Comparison of ENCODE assay signal across 35 cellular contexts in the genomic region with DNA sequence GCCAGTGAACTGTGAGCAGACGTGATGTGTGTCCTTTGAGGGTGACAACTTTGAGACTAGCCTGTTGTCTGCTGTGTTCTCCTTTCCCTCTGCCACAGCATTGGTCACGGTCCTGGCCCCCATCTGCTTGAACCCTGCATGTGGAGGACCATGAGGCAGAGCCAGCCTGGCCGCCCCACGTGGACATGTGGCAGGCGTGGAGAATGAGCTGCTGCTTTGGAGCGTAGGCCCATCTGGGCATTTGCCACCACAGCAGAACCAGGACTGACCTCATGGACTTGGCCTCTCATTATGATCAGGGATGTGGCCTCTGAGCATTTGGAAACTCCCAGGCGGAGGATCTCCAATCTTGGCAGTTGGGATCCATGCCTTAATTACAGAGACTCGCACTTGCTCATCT.
"Had no signal": no experiment of that assay in that cellular context is flagged by ENCODE, and none has a peak within 500 bp of the region (broad histone marks: within the 10 kb centered on the region; RNA-seq: fewer than 3 reads in every experiment).

No MANE protein-coding gene starts in this region.

- H3K27me3 Mint-ChIP-seq: activated B cell treated with CpG ODN at 0.5 μM for 24 hours; activated CD4-positive, alpha-beta memory T cell treated with anti-CD3 and anti-CD28 coated beads for 36 hours; activated CD4-positive, alpha-beta T cell treated with anti-CD3 and anti-CD28 coated beads, Interleukin-2, amount 10 ng/mL, durations not matched to agents 24 days and 14 days; activated CD8-positive, alpha-beta T cell treated with anti-CD3 and anti-CD28 coated beads for 36 hours; activated naive CD8-positive, alpha-beta T cell treated with anti-CD3 and anti-CD28 coated beads for 36 hours; activated T-helper 17 cell treated with anti-CD3 and anti-CD28 coated beads, Interleukin-2, amount 50 U/mL, for 72 hours; T-cell; T-helper 17 cell had no signal

- H3K27ac ChIP-seq: adrenal gland, body of pancreas, brain microvascular endothelial cell, breast epithelium, VCaP had no signal

- H3K4me1 ChIP-seq: adrenal gland, body of pancreas, breast epithelium had no signal

- H3K4me3 ChIP-seq: adrenal gland, body of pancreas, breast epithelium had no signal

- H3K9me3 ChIP-seq: adrenal gland, body of pancreas, breast epithelium had no signal

- H3K9me3 Mint-ChIP-seq: activated B cell treated with CpG ODN at 0.5 μM for 24 hours; activated CD4-positive, alpha-beta memory T cell treated with anti-CD3 and anti-CD28 coated beads for 36 hours; activated CD4-positive, alpha-beta T cell treated with anti-CD3 and anti-CD28 coated beads, Interleukin-2, amount 10 ng/mL, durations not matched to agents 24 days and 14 days; activated CD8-positive, alpha-beta T cell treated with anti-CD3 and anti-CD28 coated beads for 36 hours; activated naive CD4-positive, alpha-beta T cell treated with anti-CD3 and anti-CD28 coated beads for 36 hours; activated naive CD4-positive, alpha-beta T cell treated with anti-CD3 and anti-CD28 coated beads, Interleukin-2, amount 50 U/mL, for 72 hours; activated naive CD8-positive, alpha-beta T cell treated with anti-CD3 and anti-CD28 coated beads for 36 hours; activated T-cell treated with anti-CD3 and anti-CD28 coated beads, Interleukin-2, amount 50 U/mL, for 4 hours; activated T-cell treated with anti-CD3 and anti-CD28 coated beads, Interleukin-2, amount 50 U/mL, for 72 hours; activated T-helper 1 cell treated with anti-CD3 and anti-CD28 coated beads, Interleukin-12 subunit alpha, Interleukin-12 subunit beta, Interleukin-2, Interleukin-4 antibody, amounts not matched to agents 30 ng/mL and 10 ng/mL and 1 ng/mL, durations not matched to agents 14 hours and 24 hours and 36 hours; activated T-helper 17 cell treated with anti-CD3 and anti-CD28 coated beads, Interleukin-2, amount 50 U/mL, for 72 hours had no signal

- H3K36me3 ChIP-seq: adrenal gland, brain microvascular endothelial cell, breast epithelium had no signal

- H3K27me3 ChIP-seq: adrenal gland, body of pancreas, brain microvascular endothelial cell had no signal

- DNase-seq: activated B cell treated with CpG ODN at 0.5 μM for 24 hours; activated CD4-positive, alpha-beta memory T cell treated with anti-CD3 and anti-CD28 coated beads for 36 hours; activated CD4-positive, alpha-beta T cell treated with anti-CD3 and anti-CD28 coated beads for 4 hours; activated CD4-positive, alpha-beta T cell treated with anti-CD3 and anti-CD28 coated beads, Interleukin-2, amount 10 ng/mL, durations not matched to agents 24 days and 14 days; activated CD4-positive, alpha-beta T cell treated with anti-CD3 and anti-CD28 coated beads, Interleukin-2, amount 50 U/mL, for 1 hour; activated CD4-positive, alpha-beta T cell treated with anti-CD3 and anti-CD28 coated beads, Interleukin-2, amount 50 U/mL, for 4 hours; activated CD4-positive, CD25-positive, alpha-beta regulatory T cell treated with anti-CD3 and anti-CD28 coated beads, Interleukin-2, amount 50 U/mL, for 72 hours; activated CD8-positive, alpha-beta memory T cell treated with anti-CD3 and anti-CD28 coated beads, Interleukin-2, amount 50 U/mL, for 4 hours; activated CD8-positive, alpha-beta T cell treated with anti-CD3 and anti-CD28 coated beads for 36 hours; activated effector memory CD4-positive, alpha-beta T cell treated with anti-CD3 and anti-CD28 coated beads, Interleukin-2, amount 50 U/mL, for 16 hours; activated gamma-delta T cell treated with Interleukin-2 at 50 U/mL for 16 hours; activated naive CD4-positive, alpha-beta T cell; activated naive CD4-positive, alpha-beta T cell treated with anti-CD3 and anti-CD28 coated beads for 36 hours; activated naive CD4-positive, alpha-beta T cell treated with anti-CD3 and anti-CD28 coated beads, Interleukin-2, amount 50 U/mL, for 16 hours; activated naive CD8-positive, alpha-beta T cell treated with anti-CD3 and anti-CD28 coated beads for 36 hours; activated T-cell treated with anti-CD3 and anti-CD28 coated beads for 4 hours; activated T-cell treated with anti-CD3 and anti-CD28 coated beads, Interleukin-2, amount 50 U/mL, for 1 hour; activated T-cell treated with anti-CD3 and anti-CD28 coated beads, Interleukin-2, amount 50 U/mL, for 4 hours; activated T-cell treated with anti-CD3 and anti-CD28 coated beads, Interleukin-2, amount 50 U/mL, for 72 hours; adrenal gland; amniotic stem cell; aorta; body of pancreas; brain microvascular endothelial cell; central memory CD4-positive, alpha-beta T cell; T-cell; T-helper 17 cell; T-helper 9 cell had no signal

- H3K36me3 Mint-ChIP-seq: activated CD4-positive, alpha-beta memory T cell treated with anti-CD3 and anti-CD28 coated beads for 36 hours; activated naive CD4-positive, alpha-beta T cell treated with anti-CD3 and anti-CD28 coated beads, Interleukin-2, amount 50 U/mL, for 72 hours; activated naive CD8-positive, alpha-beta T cell treated with anti-CD3 and anti-CD28 coated beads for 36 hours; T-cell had no signal

- ATAC-seq: activated CD8-positive, alpha-beta T cell treated with anti-CD3 and anti-CD28 coated beads for 36 hours; activated naive CD4-positive, alpha-beta T cell treated with anti-CD3 and anti-CD28 coated beads, Interleukin-2, amount 50 U/mL, for 72 hours; activated T-cell treated with anti-CD3 and anti-CD28 coated beads, Interleukin-2, amount 50 U/mL, for 4 hours; activated T-cell treated with anti-CD3 and anti-CD28 coated beads, Interleukin-2, amount 50 U/mL, for 72 hours; activated T-helper 17 cell treated with anti-CD3 and anti-CD28 coated beads, Interleukin-2, amount 50 U/mL, for 72 hours; body of pancreas; T-cell; T-helper 17 cell had no signal

- H3K4me3 Mint-ChIP-seq: activated B cell treated with CpG ODN at 0.5 μM for 24 hours; activated CD4-positive, alpha-beta memory T cell treated with anti-CD3 and anti-CD28 coated beads for 36 hours; activated CD4-positive, alpha-beta T cell treated with anti-CD3 and anti-CD28 coated beads, Interleukin-2, amount 10 ng/mL, durations not matched to agents 24 days and 14 days; activated CD8-positive, alpha-beta T cell treated with anti-CD3 and anti-CD28 coated beads for 36 hours; activated naive CD4-positive, alpha-beta T cell treated with anti-CD3 and anti-CD28 coated beads for 36 hours; activated naive CD8-positive, alpha-beta T cell treated with anti-CD3 and anti-CD28 coated beads for 36 hours; activated T-cell treated with anti-CD3 and anti-CD28 coated beads, Interleukin-2, amount 50 U/mL, for 4 hours; activated T-cell treated with anti-CD3 and anti-CD28 coated beads, Interleukin-2, amount 50 U/mL, for 72 hours; activated T-helper 1 cell treated with anti-CD3 and anti-CD28 coated beads, Interleukin-12 subunit alpha, Interleukin-12 subunit beta, Interleukin-2, Interleukin-4 antibody, amounts not matched to agents 30 ng/mL and 10 ng/mL and 1 ng/mL, durations not matched to agents 14 hours and 24 hours and 36 hours; activated T-helper 17 cell treated with anti-CD3 and anti-CD28 coated beads, Interleukin-2, amount 50 U/mL, for 72 hours; T-cell; T-helper 17 cell had no signal

- H3K27ac Mint-ChIP-seq: activated B cell treated with CpG ODN at 0.5 μM for 24 hours; activated CD4-positive, alpha-beta memory T cell treated with anti-CD3 and anti-CD28 coated beads for 36 hours; activated CD4-positive, alpha-beta T cell treated with anti-CD3 and anti-CD28 coated beads, Interleukin-2, amount 10 ng/mL, durations not matched to agents 24 days and 14 days; activated CD8-positive, alpha-beta T cell treated with anti-CD3 and anti-CD28 coated beads for 36 hours; activated naive CD4-positive, alpha-beta T cell treated with anti-CD3 and anti-CD28 coated beads for 36 hours; activated naive CD4-positive, alpha-beta T cell treated with anti-CD3 and anti-CD28 coated beads, Interleukin-2, amount 50 U/mL, for 72 hours; activated naive CD8-positive, alpha-beta T cell treated with anti-CD3 and anti-CD28 coated beads for 36 hours; activated T-cell treated with anti-CD3 and anti-CD28 coated beads, Interleukin-2, amount 50 U/mL, for 72 hours; activated T-helper 1 cell treated with anti-CD3 and anti-CD28 coated beads, Interleukin-12 subunit alpha, Interleukin-12 subunit beta, Interleukin-2, Interleukin-4 antibody, amounts not matched to agents 30 ng/mL and 10 ng/mL and 1 ng/mL, durations not matched to agents 14 hours and 24 hours and 36 hours; activated T-helper 17 cell treated with anti-CD3 and anti-CD28 coated beads, Interleukin-2, amount 50 U/mL, for 72 hours; T-cell; T-helper 17 cell had no signal

- H3K4me1 Mint-ChIP-seq: activated B cell treated with CpG ODN at 0.5 μM for 24 hours; activated CD4-positive, alpha-beta T cell treated with anti-CD3 and anti-CD28 coated beads, Interleukin-2, amount 10 ng/mL, durations not matched to agents 24 days and 14 days; activated naive CD8-positive, alpha-beta T cell treated with anti-CD3 and anti-CD28 coated beads for 36 hours; activated T-helper 17 cell treated with anti-CD3 and anti-CD28 coated beads, Interleukin-2, amount 50 U/mL, for 72 hours; T-cell; T-helper 17 cell had no signal

- FAIRE-seq: astrocyte, TTC549 had no signal
